17 cellular contexts compared by ENCODE assay signal in the genomic region with DNA sequence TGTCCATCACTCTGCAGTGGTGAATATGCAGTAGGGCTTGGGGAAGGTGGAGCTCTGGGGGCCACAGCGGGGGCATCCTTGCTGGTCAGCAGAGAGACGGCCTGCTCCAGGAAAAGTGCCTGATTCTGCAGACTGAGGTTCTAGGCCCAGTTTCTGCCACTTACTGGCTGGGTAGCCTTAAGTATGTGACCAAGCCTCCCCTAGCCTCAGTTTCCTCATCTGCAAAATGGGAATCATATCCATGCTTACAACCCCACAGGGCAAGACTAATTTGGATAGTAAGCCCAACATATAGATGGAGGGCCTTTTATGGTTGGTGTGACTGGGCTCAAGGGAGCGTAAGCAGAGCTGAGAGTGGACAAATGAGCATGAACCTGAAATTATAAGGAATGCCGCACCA.
"Had no signal": no experiment of that assay in that cellular context is flagged by ENCODE, and none has a peak within 500 bp of the region (broad histone marks: within the 10 kb centered on the region; RNA-seq: fewer than 3 reads in every experiment).

No MANE protein-coding gene starts in this region.

- DNase-seq: amniotic stem cell; cortex of kidney; effector CD4-positive, alpha-beta T cell; foreskin melanocyte; left ventricle myocardium superior; mesenchymal stem cell; posterior cingulate gyrus; retina; stimulated activated CD4-positive, alpha-beta T cell treated with anti-CD3 and anti-CD28 coated beads, Interleukin-15, amount 100 ng/mL, for 24 hours; stimulated activated CD4-positive, alpha-beta T cell treated with anti-CD3 and anti-CD28 coated beads, Interleukin-4, amount 100 ng/mL, for 1 hour; stimulated activated naive CD4-positive, alpha-beta T cell treated with Interleukin-2 at 50 U/mL for 16 hours; T-helper 9 cell; upper lobe of left lung had no signal

- H3K27me3 ChIP-seq: upper lobe of left lung had no signal

- H3K4me3 ChIP-seq: skin epidermis, upper lobe of left lung had no signal

- ATAC-seq: left ventricle myocardium superior; natural killer cell treated with Interleukin-12 subunit alpha and Interleukin-12 subunit beta and Interleukin-15 and Interleukin-18, amount 100 ng/mL, for 72 hours had no signal

- H3K4me3 Mint-ChIP-seq: brain; central memory CD8-positive, alpha-beta T cell; natural killer cell treated with Interleukin-12 subunit alpha and Interleukin-12 subunit beta and Interleukin-15 and Interleukin-18, amount 100 ng/mL, for 72 hours had no signal

- H3K9me3 Mint-ChIP-seq: central memory CD8-positive, alpha-beta T cell; natural killer cell treated with Interleukin-12 subunit alpha and Interleukin-12 subunit beta and Interleukin-15 and Interleukin-18, amount 100 ng/mL, for 72 hours had no signal

- H3K9me3 ChIP-seq: upper lobe of left lung had no signal

- H3K27ac ChIP-seq: skin epidermis, upper lobe of left lung had no signal

- H3K27me3 Mint-ChIP-seq: central memory CD8-positive, alpha-beta T cell; natural killer cell treated with Interleukin-12 subunit alpha and Interleukin-12 subunit beta and Interleukin-15 and Interleukin-18, amount 100 ng/mL, for 72 hours had no signal
